In the genomic region with DNA sequence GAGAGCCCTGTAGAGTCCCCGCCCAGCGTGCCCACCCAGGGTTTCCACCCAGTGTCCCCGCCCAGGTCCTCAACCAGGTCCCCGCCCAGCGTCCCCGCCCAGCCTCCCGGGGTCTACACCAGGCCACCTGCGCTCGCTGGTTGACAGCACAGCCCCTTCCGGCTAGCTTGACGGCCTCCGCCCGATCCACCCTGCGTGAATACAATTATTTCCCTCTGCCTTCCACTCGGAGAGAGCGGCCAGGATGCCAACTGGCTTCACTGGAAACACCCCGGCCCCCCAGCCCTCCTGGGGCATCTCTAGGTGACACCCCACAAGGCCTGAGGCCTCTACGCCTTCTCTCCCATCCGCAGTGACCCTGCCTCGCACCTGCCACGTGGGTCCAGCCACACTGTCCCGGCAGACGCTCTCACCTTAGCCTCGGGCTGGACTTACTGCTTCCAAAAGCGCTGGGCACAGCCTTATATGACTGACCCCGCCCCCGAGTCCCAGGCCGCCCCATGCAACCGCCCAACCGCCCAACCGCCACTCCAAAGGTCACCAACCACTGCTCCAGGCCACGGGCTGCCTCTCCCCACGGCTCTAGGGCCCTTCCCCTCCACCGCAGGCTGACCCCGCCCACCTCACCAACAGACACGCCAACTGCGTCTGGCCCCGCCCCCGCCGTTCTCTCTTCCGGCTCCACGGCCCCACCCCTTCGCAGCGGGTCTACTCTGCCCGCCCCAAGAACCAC, we compare ENCODE assay signal across 24 cellular contexts.
A peak's percentile ranks its signal among the peaks of the same experiment; 100 is the strongest.
DNase-seq lines count a peak whose midpoint lies in the region; ATAC-seq, FAIRE-seq and TF ChIP-seq lines count a peak whose summit lies in the region.
"Had no signal": no experiment of that assay in that cellular context is flagged by ENCODE, and none has a peak within 500 bp of the region (broad histone marks: within the 10 kb centered on the region; RNA-seq: fewer than 3 reads in every experiment).

No MANE protein-coding gene starts in this region.

- CTCF ChIA-PET in activated CD8-positive, alpha-beta T cell treated with anti-CD3 and anti-CD28 coated beads for 36 hours (lab: Charles Lee): no interaction called here

- no peak for TF ChIP-seq CTCF in kidney (IDR thresholded peaks at IDR 0.05; ENCODE audit: borderline replicate concordance, extremely low read depth, insufficient read depth)
- no peak for TF ChIP-seq CTCF in upper lobe of right lung (IDR thresholded peaks at IDR 0.05)
- TF ChIP-seq CTCF in activated CD8-positive, alpha-beta T cell treated with anti-CD3 and anti-CD28 coated beads for 36 hours (IDR thresholded peaks at IDR 0.05): no peak

- H3K27ac Mint-ChIP-seq in activated CD8-positive, alpha-beta T cell treated with anti-CD3 and anti-CD28 coated beads for 36 hours: no peak overlapping the region
- H3K27ac Mint-ChIP-seq in T-helper 17 cell: no peak overlapping the region
- H3K27ac Mint-ChIP-seq: activated CD4-positive, alpha-beta memory T cell treated with anti-CD3 and anti-CD28 coated beads, Interleukin-2, amount 10 ng/mL, durations not matched to agents 7 days and 5 days; activated naive CD8-positive, alpha-beta T cell treated with anti-CD3 and anti-CD28 coated beads for 36 hours; activated T-cell treated with anti-CD3 and anti-CD28 coated beads, Interleukin-2, amount 50 U/mL, for 72 hours; dendritic cell treated with granulocyte-macrophage colony-stimulating factor and Interleukin-4, amounts not matched to agents 40 ng/mL and 50 ng/mL, for 4 days; HFFc6; naive thymus-derived CD4-positive, alpha-beta T cell; type B pancreatic cell had no signal

- DNase-seq in NCI-H748 (lab: John Stamatoyannopoulos, UW; ENCODE audit: unreplicated experiment) (peak; percentile 50), NCI-H748 treated with DMSO at 0.1 percent for 48 hours (lab: John Stamatoyannopoulos, UW) (no peak), RPMI8226 (peak; percentile 57), kidney (peak; percentile 76), upper lobe of right lung (no peak), T-helper 17 cell (no peak), NCI-H187 treated with DMSO at 0.1 percent for 48 hours (lab: John Stamatoyannopoulos, UW) (no peak)
- no peak for DNase-seq in activated CD8-positive, alpha-beta T cell treated with anti-CD3 and anti-CD28 coated beads for 36 hours
- DNase-seq: activated CD4-positive, alpha-beta memory T cell treated with anti-CD3 and anti-CD28 coated beads, Interleukin-2, amount 10 ng/mL, durations not matched to agents 7 days and 5 days; activated naive CD8-positive, alpha-beta T cell treated with anti-CD3 and anti-CD28 coated beads for 36 hours; activated T-cell treated with anti-CD3 and anti-CD28 coated beads, Interleukin-2, amount 50 U/mL, for 72 hours; DND-41; HFFc6; naive thymus-derived CD4-positive, alpha-beta T cell; NCI-H526 treated with DMSO at 0.1 percent for 48 hours; spleen had no signal

- H3K27me3 ChIP-seq in upper lobe of right lung: no peaks in the 10 kb centered on the region
- H3K27me3 ChIP-seq: BLaER1, gastroesophageal sphincter, spleen had no signal

- H3K9ac ChIP-seq in kidney (ENCODE audit: low read length in 2 of 2): no peak overlapping the region
- H3K9ac ChIP-seq: BLaER1 had no signal

- H3K36me3 ChIP-seq in kidney (ENCODE audit: control insufficient read depth in 1 of 2, insufficient read depth in 2 of 2, low read length in 2 of 2): no peaks in the 10 kb centered on the region
- H3K36me3 ChIP-seq in upper lobe of right lung: no peaks in the 10 kb centered on the region
- H3K36me3 ChIP-seq: BLaER1, gastroesophageal sphincter, prostate gland, spleen had no signal

- H3K4me1 Mint-ChIP-seq in activated CD8-positive, alpha-beta T cell treated with anti-CD3 and anti-CD28 coated beads for 36 hours (ENCODE audit: low read depth): no peaks in the 10 kb centered on the region
- H3K4me1 Mint-ChIP-seq in T-helper 17 cell: no peaks in the 10 kb centered on the region
- H3K4me1 Mint-ChIP-seq: activated CD4-positive, alpha-beta memory T cell treated with anti-CD3 and anti-CD28 coated beads, Interleukin-2, amount 10 ng/mL, durations not matched to agents 7 days and 5 days; activated naive CD8-positive, alpha-beta T cell treated with anti-CD3 and anti-CD28 coated beads for 36 hours; naive thymus-derived CD4-positive, alpha-beta T cell had no signal

- H3K9me3 Mint-ChIP-seq in activated CD8-positive, alpha-beta T cell treated with anti-CD3 and anti-CD28 coated beads for 36 hours: no peaks in the 10 kb centered on the region
- H3K9me3 Mint-ChIP-seq: dendritic cell treated with granulocyte-macrophage colony-stimulating factor and Interleukin-4, amounts not matched to agents 40 ng/mL and 50 ng/mL, for 4 days; type B pancreatic cell had no signal

- H3K9me3 ChIP-seq in kidney (ENCODE audit: control insufficient read depth in 1 of 2, low read length in 2 of 2): no peaks in the 10 kb centered on the region
- H3K9me3 ChIP-seq in upper lobe of right lung: no peaks in the 10 kb centered on the region
- H3K9me3 ChIP-seq in T-helper 17 cell (ENCODE audit: control insufficient read depth, low read length, poor library complexity, severe bottlenecking): no peaks in the 10 kb centered on the region
- H3K9me3 ChIP-seq: BLaER1, gastroesophageal sphincter, prostate gland, spleen had no signal

- intact Hi-C loops in kidney (cut with DNase I): no loop called here
- intact Hi-C loops in upper lobe of right lung (cut with DNase I): no loop called here
- intact Hi-C loops in activated CD8-positive, alpha-beta T cell treated with anti-CD3 and anti-CD28 coated beads for 36 hours (cut with micrococcal nuclease): no loop called here

- ATAC-seq in upper lobe of right lung (peak; percentile 39), T-helper 17 cell (no peak)
- ATAC-seq in activated CD8-positive, alpha-beta T cell treated with anti-CD3 and anti-CD28 coated beads for 36 hours: no peak
- ATAC-seq: activated T-cell treated with anti-CD3 and anti-CD28 coated beads, Interleukin-2, amount 50 U/mL, for 72 hours; gastroesophageal sphincter; naive thymus-derived CD4-positive, alpha-beta T cell had no signal

- H3K36me3 Mint-ChIP-seq in activated CD8-positive, alpha-beta T cell treated with anti-CD3 and anti-CD28 coated beads for 36 hours (ENCODE audit: low read depth): no peaks in the 10 kb centered on the region
- H3K36me3 Mint-ChIP-seq in T-helper 17 cell (ENCODE audit: low read depth): no peaks in the 10 kb centered on the region
- H3K36me3 Mint-ChIP-seq: activated naive CD8-positive, alpha-beta T cell treated with anti-CD3 and anti-CD28 coated beads for 36 hours; naive thymus-derived CD4-positive, alpha-beta T cell; type B pancreatic cell had no signal

- no peaks in the 10 kb centered on the region for H3K4me1 ChIP-seq in kidney (ENCODE audit: control insufficient read depth in 1 of 2, insufficient read depth in 1 of 2, low read depth in 1 of 2, low read length in 2 of 2)
- H3K4me1 ChIP-seq in upper lobe of right lung: no peaks in the 10 kb centered on the region
- H3K4me1 ChIP-seq: gastroesophageal sphincter, prostate gland, spleen had no signal

- POLR2A ChIA-PET in activated CD8-positive, alpha-beta T cell treated with anti-CD3 and anti-CD28 coated beads for 36 hours (lab: Charles Lee): no interaction called here

- no peak for FAIRE-seq in kidney (lab: Jason Lieb, UNC)
- FAIRE-seq: GM19239 had no signal

- no peaks in the 10 kb centered on the region for H3K27me3 Mint-ChIP-seq in activated CD8-positive, alpha-beta T cell treated with anti-CD3 and anti-CD28 coated beads for 36 hours
- H3K27me3 Mint-ChIP-seq in T-helper 17 cell: no peaks in the 10 kb centered on the region
- H3K27me3 Mint-ChIP-seq: activated CD4-positive, alpha-beta memory T cell treated with anti-CD3 and anti-CD28 coated beads, Interleukin-2, amount 10 ng/mL, durations not matched to agents 7 days and 5 days; activated naive CD8-positive, alpha-beta T cell treated with anti-CD3 and anti-CD28 coated beads for 36 hours; dendritic cell treated with granulocyte-macrophage colony-stimulating factor and Interleukin-4, amounts not matched to agents 40 ng/mL and 50 ng/mL, for 4 days; naive thymus-derived CD4-positive, alpha-beta T cell; type B pancreatic cell had no signal

- H3K27ac ChIP-seq in kidney (ENCODE audit: low read depth in 2 of 2, low read length in 2 of 2) (no peak overlapping the region), upper lobe of right lung (no peak overlapping the region)
- H3K27ac ChIP-seq: 22Rv1, BLaER1, epithelial cell of prostate, gastroesophageal sphincter, spleen had no signal

- no peak overlapping the region for H3K4me3 Mint-ChIP-seq in activated CD8-positive, alpha-beta T cell treated with anti-CD3 and anti-CD28 coated beads for 36 hours
- H3K4me3 Mint-ChIP-seq in T-helper 17 cell: no peak overlapping the region
- H3K4me3 Mint-ChIP-seq: activated CD4-positive, alpha-beta memory T cell treated with anti-CD3 and anti-CD28 coated beads, Interleukin-2, amount 10 ng/mL, durations not matched to agents 7 days and 5 days; activated naive CD8-positive, alpha-beta T cell treated with anti-CD3 and anti-CD28 coated beads for 36 hours; activated T-cell treated with anti-CD3 and anti-CD28 coated beads, Interleukin-2, amount 50 U/mL, for 72 hours; dendritic cell treated with granulocyte-macrophage colony-stimulating factor and Interleukin-4, amounts not matched to agents 40 ng/mL and 50 ng/mL, for 4 days; HFFc6; naive thymus-derived CD4-positive, alpha-beta T cell; type B pancreatic cell had no signal

- no peak overlapping the region for H3K4me3 ChIP-seq in kidney (ENCODE audit: low read length in 2 of 2)
- no peak overlapping the region for H3K4me3 ChIP-seq in upper lobe of right lung
- H3K4me3 ChIP-seq: BLaER1, gastroesophageal sphincter, prostate gland, spleen had no signal

Comparison
In these comparisons a context has a peak if more than half of its experiments do, and no peak if none do; other contexts are left out.
1. DNase-seq: peak in NCI-H748 (single experiment), RPMI8226 (single experiment) and kidney (single experiment); none in NCI-H748 treated with DMSO at 0.1 percent for 48 hours (single experiment), upper lobe of right lung (single experiment), activated CD8-positive, alpha-beta T cell treated with anti-CD3 and anti-CD28 coated beads for 36 hours (single experiment), T-helper 17 cell (0 of 3) and NCI-H187 treated with DMSO at 0.1 percent for 48 hours (single experiment).